ENCODE assay signal across 1 cellular context in genomic region chr1:153963850-153964331, GRCh38.
TF ChIP-seq lines count a peak whose summit lies in the region.

No MANE protein-coding gene starts in this region.

TF ChIP-seq in liver, 16 proteins besides CTCF, POLR2A, EP300 and RAD21 (continued from another document):
- TF ChIP-seq, protein P1, sequence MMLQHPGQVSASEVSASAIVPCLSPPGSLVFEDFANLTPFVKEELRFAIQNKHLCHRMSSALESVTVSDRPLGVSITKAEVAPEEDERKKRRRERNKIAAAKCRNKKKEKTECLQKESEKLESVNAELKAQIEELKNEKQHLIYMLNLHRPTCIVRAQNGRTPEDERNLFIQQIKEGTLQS (IDR thresholded peaks at IDR 0.05), result no peak
